Comparison of ENCODE assay signal across 23 cellular contexts in the genomic region with DNA sequence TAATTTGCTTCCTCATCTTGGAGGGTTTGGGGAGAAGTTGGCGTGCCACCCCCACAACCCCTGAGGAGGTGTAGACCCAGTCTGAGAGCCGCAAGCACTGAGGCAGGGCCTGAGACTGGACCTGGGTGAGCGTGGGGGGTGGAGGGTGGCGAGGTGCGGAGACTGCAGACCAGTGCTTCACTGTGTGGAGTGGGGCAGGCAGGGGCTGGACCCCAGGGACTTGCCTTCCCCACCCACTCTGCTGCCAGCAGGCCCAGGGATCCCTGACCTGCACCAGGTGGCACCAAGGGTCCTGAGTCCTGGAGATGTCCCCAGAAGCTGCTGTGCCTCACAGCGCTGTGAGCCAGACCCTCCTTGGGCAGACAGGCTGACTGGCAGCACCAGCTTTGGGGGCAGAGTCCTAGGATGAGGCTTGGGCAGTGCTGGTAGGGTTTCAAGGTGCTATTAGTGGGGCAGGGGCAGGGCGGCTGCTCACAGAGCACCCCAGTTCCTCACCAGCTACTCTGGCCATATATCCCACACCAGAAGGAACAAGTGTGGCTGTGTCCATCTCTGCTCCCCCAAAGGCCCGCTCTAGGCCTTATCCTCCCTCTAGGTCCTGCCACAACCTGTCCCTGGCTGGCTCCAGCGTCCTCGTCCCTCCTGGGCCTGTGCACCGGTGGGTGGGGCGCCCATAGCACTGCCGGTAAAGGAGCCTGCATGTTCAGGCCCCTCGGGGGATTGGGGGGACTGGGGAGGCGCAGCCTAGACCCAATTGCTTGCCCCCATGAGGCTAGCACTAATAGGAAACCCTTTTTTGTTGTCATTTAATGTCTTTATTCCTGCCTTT. TPM values are rescaled to one million over a fixed set of nuclear protein-coding genes. Genes with fewer than 3 reads are reported as not detected.
DNase-seq lines count a peak whose midpoint lies in the region; ATAC-seq and TF ChIP-seq lines count a peak whose summit lies in the region.
"Had no signal": no experiment of that assay in that cellular context is flagged by ENCODE, and none has a peak within 500 bp of the region (broad histone marks: within the 10 kb centered on the region; RNA-seq: fewer than 3 reads in every experiment).

No MANE protein-coding gene starts in this region.

- no peak overlapping the region for H3K4me3 Mint-ChIP-seq in glutamatergic neuron (ENCODE audit: unreplicated experiment)
- H3K4me3 Mint-ChIP-seq: CD8-positive, alpha-beta T cell; T-helper 17 cell; WTC11 had no signal

- H3K9me3 Mint-ChIP-seq in glutamatergic neuron (ENCODE audit: unreplicated experiment), result peaks cover 23% of the 10 kb centered on the region
- H3K9me3 Mint-ChIP-seq: CD8-positive, alpha-beta T cell had no signal

- ATAC-seq in HG03439 (IDR thresholded peaks at IDR 0.05; ENCODE audit: unreplicated experiment) (no peak), GM21737 (IDR thresholded peaks at IDR 0.05; ENCODE audit: unreplicated experiment) (no peak)
- ATAC-seq: A549; CD8-positive, alpha-beta T cell; T-helper 17 cell; WTC11 had no signal

- H3K36me3 Mint-ChIP-seq in glutamatergic neuron (ENCODE audit: unreplicated experiment), result peaks cover 7% of the 10 kb centered on the region
- H3K36me3 Mint-ChIP-seq: CD8-positive, alpha-beta T cell; WTC11 had no signal

- in situ Hi-C loops in GM13976 (cut with MboI; ENCODE audit: low sequenced_read_pairs, unreplicated experiment), result no loop called here

- peaks cover 11% of the 10 kb centered on the region for H3K27me3 Mint-ChIP-seq in glutamatergic neuron (ENCODE audit: unreplicated experiment)

- no peak for TF ChIP-seq CTCF in GM13976 (IDR thresholded peaks at IDR 0.05; ENCODE audit: borderline replicate concordance, control extremely low read depth, extremely low read depth, insufficient read depth, missing control alignments)
- no peak for TF ChIP-seq CTCF in glutamatergic neuron (IDR thresholded peaks at IDR 0.05; ENCODE audit: partially characterized antibody, unreplicated experiment)

- DNase-seq in activated CD8-positive, alpha-beta memory T cell treated with anti-CD3 and anti-CD28 coated beads, Interleukin-2, amount 50 U/mL, for 48 hours, result peak; percentile 42
- no peak for DNase-seq in activated CD8-positive, alpha-beta memory T cell treated with anti-CD3 and anti-CD28 coated beads for 24 hours
- DNase-seq in GM13976 (ENCODE audit: low spot score) (peak; percentile 30), glutamatergic neuron (no peak), NCI-H1048 (lab: John Stamatoyannopoulos, UW) (no peak)
- DNase-seq in stimulated activated CD8-positive, alpha-beta memory T cell treated with anti-CD3 and anti-CD28 coated beads, Interleukin-4, amount 100 ng/mL, for 48 hours, result peak; percentile 13
- DNase-seq: activated naive CD4-positive, alpha-beta T cell; CD8-positive, alpha-beta T cell; colonic mucosa; DND-41; foreskin melanocyte; lower lobe of right lung; NCI-H187; SIG-M5; T-helper 17 cell; transverse colon had no signal

- peaks cover 34% of the 10 kb centered on the region for H3K4me1 Mint-ChIP-seq in glutamatergic neuron (ENCODE audit: low read depth, unreplicated experiment)
- H3K4me1 Mint-ChIP-seq: T-helper 17 cell had no signal

- peak overlapping the region; percentile 100 for H3K27ac Mint-ChIP-seq in glutamatergic neuron (ENCODE audit: unreplicated experiment)
- H3K27ac Mint-ChIP-seq: CD8-positive, alpha-beta T cell; T-helper 17 cell; WTC11 had no signal

RNA-seq across cellular contexts. Expression of gene ZBTB47, which starts 11.8 kb away (rescaled TPM):
- total RNA-seq in glutamatergic neuron (ENCODE audit: unreplicated experiment), result 9.7 TPM

RNA-seq across cellular contexts. Expression of gene KLHL40, which starts 20.1 kb away (rescaled TPM):
- total RNA-seq in glutamatergic neuron (ENCODE audit: unreplicated experiment), result 0.44 TPM
- total RNA-seq: activated CD8-positive, alpha-beta memory T cell treated with anti-CD3 and anti-CD28 coated beads for 36 hours; astrocyte; CD8-positive, alpha-beta T cell; colonic mucosa; lower lobe of right lung; NCI-H460; T-helper 17 cell; WTC11 had no signal

RNA-seq across cellular contexts. Expression of gene HHATL, which starts 37.3 kb away (rescaled TPM):
- total RNA-seq in glutamatergic neuron (ENCODE audit: unreplicated experiment), result 7.6 TPM
- total RNA-seq: activated CD8-positive, alpha-beta memory T cell treated with anti-CD3 and anti-CD28 coated beads for 36 hours; astrocyte; CD8-positive, alpha-beta T cell; NCI-H460; T-helper 17 cell had no signal

Comparison
In these comparisons a context has a peak if more than half of its experiments do, and no peak if none do; other contexts are left out.
1. DNase-seq: peak in activated CD8-positive, alpha-beta memory T cell treated with anti-CD3 and anti-CD28 coated beads, Interleukin-2, amount 50 U/mL, for 48 hours (single experiment), GM13976 (single experiment) and stimulated activated CD8-positive, alpha-beta memory T cell treated with anti-CD3 and anti-CD28 coated beads, Interleukin-4, amount 100 ng/mL, for 48 hours (single experiment); none in activated CD8-positive, alpha-beta memory T cell treated with anti-CD3 and anti-CD28 coated beads for 24 hours (single experiment), glutamatergic neuron (single experiment) and NCI-H1048 (single experiment).